ENCODE assay signal across 9 cellular contexts in genomic region chr1:16387201-16388185, GRCh38. TPM values are rescaled to one million over a fixed set of nuclear protein-coding genes. Genes with fewer than 3 reads are reported as not detected.
DNase-seq lines count a peak whose midpoint lies in the region; ATAC-seq and TF ChIP-seq lines count a peak whose summit lies in the region.
"Had no signal": no experiment of that assay in that cellular context is flagged by ENCODE, and none has a peak within 500 bp of the region (broad histone marks: within the 10 kb centered on the region; RNA-seq: fewer than 3 reads in every experiment).

No MANE protein-coding gene starts in this region.

- H3K4me1 Mint-ChIP-seq in activated naive CD4-positive, alpha-beta T cell treated with anti-CD3 and anti-CD28 coated beads, Interleukin-2, amount 10 ng/mL, durations not matched to agents 7 days and 5 days, result peaks cover 71% of the 10 kb centered on the region

- intact Hi-C loops in uterus (cut with DNase I; ENCODE audit: low total_unique reads), result no loop called here

- no peak for DNase-seq in activated naive CD4-positive, alpha-beta T cell treated with anti-CD3 and anti-CD28 coated beads, Interleukin-2, amount 10 ng/mL, durations not matched to agents 7 days and 5 days
- no peak for DNase-seq in activated naive CD4-positive, alpha-beta T cell treated with Interleukin-2 at 50 U/mL for 16 hours
- DNase-seq in adipocyte (ENCODE audit: low read depth), result no peak
- peak; percentile 48 for DNase-seq in medulla oblongata (ENCODE audit: extremely low spot score)
- no peak for DNase-seq in uterus
- no peak for DNase-seq in caudate nucleus (lab: John Stamatoyannopoulos, UW)
- DNase-seq: DND-41 had no signal

- H3K27ac ChIP-seq in uterus (peak overlapping the region; percentile 70 to 79), caudate nucleus (ENCODE audit: low read depth, low read length) (no peak overlapping the region)

- peak overlapping the region; percentile 62 for H3K9ac ChIP-seq in adipocyte (ENCODE audit: low read length)

- H3K36me3 ChIP-seq in adipocyte (ENCODE audit: control insufficient read depth, insufficient read depth, low read length, severe bottlenecking) (no peaks in the 10 kb centered on the region), uterus (no peaks in the 10 kb centered on the region)

- no peak for TF ChIP-seq CTCF in uterus (IDR thresholded peaks at IDR 0.05)

- peak overlapping the region; percentile 77 for H3K4me3 ChIP-seq in adipocyte (ENCODE audit: low read length)
- peak overlapping the region; percentile 18 to 25 for H3K4me3 ChIP-seq in uterus

- H3K9me3 ChIP-seq in adipocyte (ENCODE audit: control insufficient read depth, low read length) (no peaks in the 10 kb centered on the region), uterus (no peaks in the 10 kb centered on the region)

- peak overlapping the region; percentile 54 for H3K4me3 Mint-ChIP-seq in activated naive CD4-positive, alpha-beta T cell treated with anti-CD3 and anti-CD28 coated beads, Interleukin-2, amount 10 ng/mL, durations not matched to agents 7 days and 5 days

- H3K9me3 Mint-ChIP-seq in activated naive CD4-positive, alpha-beta T cell treated with anti-CD3 and anti-CD28 coated beads, Interleukin-2, amount 10 ng/mL, durations not matched to agents 7 days and 5 days, result no peaks in the 10 kb centered on the region

- peaks cover 41% of the 10 kb centered on the region for H3K4me1 ChIP-seq in adipocyte (ENCODE audit: control insufficient read depth, insufficient read depth, low read length)
- H3K4me1 ChIP-seq in uterus, result peaks cover 27 to 30% of the 10 kb centered on the region in 2 donors

- H3K36me3 Mint-ChIP-seq in activated naive CD4-positive, alpha-beta T cell treated with anti-CD3 and anti-CD28 coated beads, Interleukin-2, amount 10 ng/mL, durations not matched to agents 7 days and 5 days, result peaks cover 26% of the 10 kb centered on the region

- no peak for TF ChIP-seq POLR2A in uterus (IDR thresholded peaks at IDR 0.05)

- peak overlapping the region; percentile 81 for H3K27ac Mint-ChIP-seq in activated naive CD4-positive, alpha-beta T cell treated with anti-CD3 and anti-CD28 coated beads, Interleukin-2, amount 10 ng/mL, durations not matched to agents 7 days and 5 days

- CTCF ChIA-PET in activated naive CD4-positive, alpha-beta T cell treated with anti-CD3 and anti-CD28 coated beads, Interleukin-2, amount 10 ng/mL, durations not matched to agents 7 days and 5 days (lab: Charles Lee), result interaction anchor here (0.8 to 1.7 kb wide), 4 partner anchors 9 to 146 kb away, joined by 3 to 5 read pairs (median 3); partner anchors contain the start of gene NECAP2

- no peaks in the 10 kb centered on the region for H3K27me3 Mint-ChIP-seq in activated naive CD4-positive, alpha-beta T cell treated with anti-CD3 and anti-CD28 coated beads, Interleukin-2, amount 10 ng/mL, durations not matched to agents 7 days and 5 days

- H3K27me3 ChIP-seq in adipocyte (replicated peaks; ENCODE audit: control insufficient read depth, insufficient read depth, low read length) (no peaks in the 10 kb centered on the region), uterus (no peaks in the 10 kb centered on the region)

- no peak for ATAC-seq in GM21360 (IDR thresholded peaks at IDR 0.05; ENCODE audit: unreplicated experiment)
- ATAC-seq in GM18520 (IDR thresholded peaks at IDR 0.05; ENCODE audit: unreplicated experiment), result no peak

RNA-seq across cellular contexts. Expression of gene SZRD1, which starts 20.5 kb away (rescaled TPM):
- total RNA-seq in uterus, result 100 to 1,000 TPM in 1 of 4 donors, 10 to 100 TPM in 3; 24.4 to 126 (median 47.2) TPM

RNA-seq across cellular contexts. Expression of gene FBXO42, which starts 35.2 kb away (rescaled TPM):
- total RNA-seq in uterus, result 10 to 100 TPM; 21.0 to 30.3 (median 23.0) TPM

RNA-seq across cellular contexts. Expression of gene SPATA21, which starts 49.7 kb away (rescaled TPM):
- under 1 TPM in 1 of 4 donors, not detected in 3; 0.27 TPM for total RNA-seq in uterus

RNA-seq across cellular contexts. Expression of gene NECAP2, which starts 53.0 kb away (rescaled TPM):
- total RNA-seq in uterus, result 10 to 100 TPM; 36.0 to 60.1 (median 38.6) TPM
